Comparison of ENCODE assay signal across 26 cellular contexts in the genomic region with DNA sequence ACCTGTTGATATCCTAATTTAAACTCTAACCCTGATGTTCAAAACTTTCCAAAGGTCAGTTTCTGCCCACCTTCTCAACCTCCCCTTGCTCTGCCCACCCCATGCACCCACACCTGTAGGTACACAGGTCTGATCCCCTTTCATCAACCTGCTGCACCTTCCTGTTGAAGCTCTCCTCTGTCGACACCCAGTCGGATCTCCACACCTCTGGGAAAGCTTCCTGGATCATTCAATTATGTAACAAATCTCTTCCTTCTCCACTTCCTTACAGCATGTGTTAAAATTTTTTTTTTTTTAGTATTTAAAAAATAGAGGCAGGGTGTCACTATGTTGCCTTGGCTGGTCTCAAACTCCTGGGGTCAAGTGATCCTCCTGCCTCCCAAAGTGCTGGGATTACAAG. TPM values are rescaled to one million over a fixed set of nuclear protein-coding genes. Genes with fewer than 3 reads are reported as not detected.
DNase-seq lines count a peak whose midpoint lies in the region; ATAC-seq and TF ChIP-seq lines count a peak whose summit lies in the region.
"Had no signal": no experiment of that assay in that cellular context is flagged by ENCODE, and none has a peak within 500 bp of the region (broad histone marks: within the 10 kb centered on the region; RNA-seq: fewer than 3 reads in every experiment).

No MANE protein-coding gene starts in this region.

- peaks cover 9% of the 10 kb centered on the region for H3K4me1 Mint-ChIP-seq in nephron
- H3K4me1 Mint-ChIP-seq in neural progenitor cell = no peaks in the 10 kb centered on the region
- H3K4me1 Mint-ChIP-seq: CD14-positive monocyte; CD4-positive, alpha-beta memory T cell; CD4-positive, CD25-positive, alpha-beta regulatory T cell; CD8-positive, alpha-beta memory T cell had no signal

- H3K27me3 Mint-ChIP-seq in nephron (ENCODE audit: low read depth) = peaks cover 6% of the 10 kb centered on the region
- peaks cover 6% of the 10 kb centered on the region for H3K27me3 Mint-ChIP-seq in neural progenitor cell (ENCODE audit: insufficient read depth, low read depth)
- H3K27me3 Mint-ChIP-seq: CD4-positive, CD25-positive, alpha-beta regulatory T cell had no signal

- no peak for DNase-seq in left colon
- no peak for DNase-seq in neural progenitor cell (ENCODE audit: low spot score)
- DNase-seq in GM10266 (ENCODE audit: extremely low spot score) = no peak
- no peak for DNase-seq in H4 (ENCODE audit: low spot score)
- DNase-seq: 8988T; ACHN; BE2C; C1 segment of cervical spinal cord; CD4-positive, alpha-beta memory T cell; CD4-positive, CD25-positive, alpha-beta regulatory T cell; CD8-positive, alpha-beta memory T cell; COR-L47; DMS 273 treated with DMSO at 0.1 percent for 48 hours; DMS153; DMS53; DMS79; DND-41; EL; GDM1 had no signal

- peaks cover 5% of the 10 kb centered on the region for H3K4me1 ChIP-seq in neural progenitor cell
- H3K4me1 ChIP-seq: BE2C, BLaER1 had no signal

- H3K4me2 ChIP-seq in neural progenitor cell = no peak overlapping the region
- H3K4me2 ChIP-seq: BLaER1 had no signal

- H3K36me3 ChIP-seq in neural progenitor cell = no peaks in the 10 kb centered on the region
- H3K36me3 ChIP-seq: BE2C, BLaER1 had no signal

- no peaks in the 10 kb centered on the region for H3K27me3 ChIP-seq in neural progenitor cell
- H3K27me3 ChIP-seq: BE2C, BLaER1 had no signal

- TF ChIP-seq CTCF in VCaP (conservative IDR thresholded peaks at IDR 0.05) (no peak), nephron (IDR thresholded peaks at IDR 0.05; ENCODE audit: unreplicated experiment in 3 of 3) (no peak), neural progenitor cell (IDR thresholded peaks at IDR 0.05) (no peak), GM10266 (IDR thresholded peaks at IDR 0.05; ENCODE audit: control insufficient read depth, insufficient read depth, low read depth, missing control alignments) (no peak)

- no peaks in the 10 kb centered on the region for H4K20me1 ChIP-seq in neural progenitor cell (ENCODE audit: low read depth)
- H4K20me1 ChIP-seq: BLaER1 had no signal

- no peaks in the 10 kb centered on the region for H3K9me3 ChIP-seq in neural progenitor cell (ENCODE audit: low read depth)
- H3K9me3 ChIP-seq: BE2C had no signal

- ATAC-seq in left colon (peak; percentile 73), HG02973 (IDR thresholded peaks at IDR 0.05; ENCODE audit: unreplicated experiment) (no peak), HG02623 (IDR thresholded peaks at IDR 0.05; ENCODE audit: unreplicated experiment) (no peak)

- intact Hi-C loops in left colon (cut with DNase I, micrococcal nuclease) = no loop called here

- H3K9me3 Mint-ChIP-seq in nephron = peaks cover 2% of the 10 kb centered on the region
- peaks cover 13% of the 10 kb centered on the region for H3K9me3 Mint-ChIP-seq in neural progenitor cell

- H3K27ac ChIP-seq in VCaP (peak overlapping the region; percentile 81), neural progenitor cell (no peak overlapping the region)
- H3K27ac ChIP-seq: BLaER1 had no signal

- H3K9ac ChIP-seq in neural progenitor cell = no peak overlapping the region
- H3K9ac ChIP-seq: BLaER1 had no signal

- H3K4me3 ChIP-seq in neural progenitor cell = no peak overlapping the region
- H3K4me3 ChIP-seq: BLaER1 had no signal

- no peak overlapping the region for H3K4me3 Mint-ChIP-seq in nephron
- peak overlapping the region; percentile 5 for H3K4me3 Mint-ChIP-seq in neural progenitor cell
- H3K4me3 Mint-ChIP-seq: CD14-positive monocyte; CD4-positive, alpha-beta memory T cell; CD4-positive, CD25-positive, alpha-beta regulatory T cell; CD8-positive, alpha-beta memory T cell had no signal

- no peaks in the 10 kb centered on the region for H3K79me2 ChIP-seq in neural progenitor cell (ENCODE audit: low read depth)

- H3K27ac Mint-ChIP-seq in nephron = peak overlapping the region in 2 of 3 experiments; percentile 12 to 40
- no peak overlapping the region for H3K27ac Mint-ChIP-seq in neural progenitor cell
- H3K27ac Mint-ChIP-seq: CD14-positive monocyte; CD4-positive, alpha-beta memory T cell; CD4-positive, CD25-positive, alpha-beta regulatory T cell; CD8-positive, alpha-beta memory T cell had no signal

- H3K36me3 Mint-ChIP-seq in nephron (ENCODE audit: low read depth) = no peaks in the 10 kb centered on the region
- no peaks in the 10 kb centered on the region for H3K36me3 Mint-ChIP-seq in neural progenitor cell
- H3K36me3 Mint-ChIP-seq: CD14-positive monocyte; CD4-positive, alpha-beta memory T cell; CD4-positive, CD25-positive, alpha-beta regulatory T cell had no signal

- no peaks in the 10 kb centered on the region for H3F3A ChIP-seq in neural progenitor cell (ENCODE audit: low read depth)

- no peak overlapping the region for H2AFZ ChIP-seq in neural progenitor cell (replicated peaks)

RNA-seq across cellular contexts. Expression of gene IGSF5, which starts 44.7 kb away (rescaled TPM):
- under 1 TPM; 0.12 to 0.70 TPM for total RNA-seq in left colon
- total RNA-seq in neural progenitor cell (ENCODE audit: low replicate concordance) = 0.43 and 0.60 TPM in 2 replicates
- 0.04 and 0.19 TPM in 2 replicates for total RNA-seq in H4 (2014; rRNA removed; shearing (Covaris generic))
- total RNA-seq: A673; CD4-positive, alpha-beta memory T cell; CD4-positive, CD25-positive, alpha-beta regulatory T cell; CD8-positive, alpha-beta memory T cell had no signal
